23 cellular contexts compared by ENCODE assay signal in genomic region chr3:150391200-150391599, GRCh38. TPM values are rescaled to one million over a fixed set of nuclear protein-coding genes. Genes with fewer than 3 reads are reported as not detected.
A peak's percentile ranks its signal among the peaks of the same experiment; 100 is the strongest.
DNase-seq lines count a peak whose midpoint lies in the region; FAIRE-seq and TF ChIP-seq lines count a peak whose summit lies in the region.
"Had no signal": no experiment of that assay in that cellular context is flagged by ENCODE, and none has a peak within 500 bp of the region (broad histone marks: within the 10 kb centered on the region; RNA-seq: fewer than 3 reads in every experiment).

No MANE protein-coding gene starts in this region.

- H3K9ac ChIP-seq in trophoblast cell (ENCODE audit: low read length) = no peak overlapping the region
- no peak overlapping the region for H3K9ac ChIP-seq in neural progenitor cell

- H2AFZ ChIP-seq in trophoblast cell (ENCODE audit: insufficient read depth, low read length, poor library complexity) = no peak overlapping the region
- H2AFZ ChIP-seq in neural progenitor cell (replicated peaks) = no peak overlapping the region

- H3K4me1 ChIP-seq in trophoblast cell (ENCODE audit: control insufficient read depth in 1 of 2, insufficient read depth in 2 of 2, low read length in 2 of 2) (peaks cover 2 to 6% of the 10 kb centered on the region in 2 experiments), neural progenitor cell (no peaks in the 10 kb centered on the region)
- H3K4me1 ChIP-seq: Peyer's patch, tibial artery had no signal

- no peak overlapping the region for H2BK5ac ChIP-seq in trophoblast cell (ENCODE audit: low read depth, low read length, poor library complexity)

- H4K12ac ChIP-seq in trophoblast cell (ENCODE audit: low read depth, low read length) = no peak overlapping the region

- no peaks in the 10 kb centered on the region for H3F3A ChIP-seq in neural progenitor cell (ENCODE audit: low read depth)

- H3K18ac ChIP-seq in trophoblast cell (ENCODE audit: low read length) = no peak overlapping the region

- no peaks in the 10 kb centered on the region for H3K36me3 Mint-ChIP-seq in neural progenitor cell
- H3K36me3 Mint-ChIP-seq: activated naive CD4-positive, alpha-beta T cell treated with anti-CD3 and anti-CD28 coated beads, Interleukin-2, amount 10 ng/mL, durations not matched to agents 7 days and 5 days; brain; IgD-negative memory B cell had no signal

- no peaks in the 10 kb centered on the region for H4K20me1 ChIP-seq in neural progenitor cell (ENCODE audit: low read depth)

- H3K23ac ChIP-seq in trophoblast cell (ENCODE audit: low read length) = no peak overlapping the region

- no peaks in the 10 kb centered on the region for H3K79me1 ChIP-seq in trophoblast cell (ENCODE audit: low read length)

- no peak overlapping the region for H2BK12ac ChIP-seq in trophoblast cell (ENCODE audit: low read length)

- H3K9me3 Mint-ChIP-seq in neural progenitor cell = no peaks in the 10 kb centered on the region
- H3K9me3 Mint-ChIP-seq: activated naive CD4-positive, alpha-beta T cell treated with anti-CD3 and anti-CD28 coated beads, Interleukin-2, amount 10 ng/mL, durations not matched to agents 7 days and 5 days; stimulated activated naive B cell treated with anti-CD40 and anti-IgM and Interleukin-4, amounts not matched to agents 10 μg/mL and 1 μg/mL and 100 μg/mL, for 72 hours had no signal

- DNase-seq in GM12891 (ENCODE audit: insufficient read length, low spot score) (no peak), M059J (ENCODE audit: low read depth) (peak; percentile 84), dermis blood vessel endothelial cell (peak; percentile 64), trophoblast cell (no peak), NCI-H2029 treated with DMSO at 0.1 percent for 48 hours (lab: John Stamatoyannopoulos, UW) (no peak), neural progenitor cell (ENCODE audit: low spot score) (no peak), NCI-H146 treated with DMSO at 0.1 percent for 48 hours (lab: John Stamatoyannopoulos, UW; ENCODE audit: unreplicated experiment) (no peak)
- DNase-seq: activated CD4-positive, alpha-beta T cell treated with anti-CD3 and anti-CD28 coated beads, Interleukin-2, amount 50 U/mL, for 48 hours; activated naive CD4-positive, alpha-beta T cell treated with anti-CD3 and anti-CD28 coated beads, Interleukin-2, amount 10 ng/mL, durations not matched to agents 7 days and 5 days; C1 segment of cervical spinal cord; DMS53; esophagus squamous epithelium; NCI-H1105 treated with DMSO at 0.1 percent for 48 hours; nephron progenitor cell; Peyer's patch; spleen; stimulated activated naive B cell treated with anti-CD40 and anti-IgM and Interleukin-4, amounts not matched to agents 10 μg/mL and 1 μg/mL and 100 μg/mL, for 72 hours; tibial artery had no signal

- TF ChIP-seq CTCF in neural progenitor cell (IDR thresholded peaks at IDR 0.05) = no peak

- H4K91ac ChIP-seq in trophoblast cell (ENCODE audit: low read depth, low read length) = no peak overlapping the region

- H3K27me3 ChIP-seq in trophoblast cell (ENCODE audit: insufficient read depth, low read length) = no peaks in the 10 kb centered on the region
- H3K27me3 ChIP-seq in neural progenitor cell = no peaks in the 10 kb centered on the region
- H3K27me3 ChIP-seq: esophagus squamous epithelium, Peyer's patch, spleen, tibial artery had no signal

- H3K14ac ChIP-seq in trophoblast cell (ENCODE audit: low read length) = no peak overlapping the region

- no peaks in the 10 kb centered on the region for H3K36me3 ChIP-seq in trophoblast cell (ENCODE audit: control insufficient read depth in 1 of 2, insufficient read depth in 2 of 2, low read length in 2 of 2)
- H3K36me3 ChIP-seq in neural progenitor cell = no peaks in the 10 kb centered on the region
- H3K36me3 ChIP-seq: esophagus squamous epithelium, Peyer's patch, spleen, tibial artery had no signal

- H3K4ac ChIP-seq in trophoblast cell (ENCODE audit: low read depth, low read length) = no peak overlapping the region

- no peak overlapping the region for H3K4me3 Mint-ChIP-seq in neural progenitor cell
- H3K4me3 Mint-ChIP-seq: activated naive CD4-positive, alpha-beta T cell treated with anti-CD3 and anti-CD28 coated beads, Interleukin-2, amount 10 ng/mL, durations not matched to agents 7 days and 5 days; brain; IgD-negative memory B cell; nephron progenitor cell; stimulated activated naive B cell treated with anti-CD40 and anti-IgM and Interleukin-4, amounts not matched to agents 10 μg/mL and 1 μg/mL and 100 μg/mL, for 72 hours had no signal

- H3K79me2 ChIP-seq in trophoblast cell (ENCODE audit: control insufficient read depth, insufficient read depth, low read length, poor library complexity) (no peaks in the 10 kb centered on the region), neural progenitor cell (ENCODE audit: low read depth) (no peaks in the 10 kb centered on the region)

- H3K27ac ChIP-seq in trophoblast cell (ENCODE audit: low read depth, low read length) = no peak overlapping the region
- no peak overlapping the region for H3K27ac ChIP-seq in neural progenitor cell
- H3K27ac ChIP-seq: esophagus squamous epithelium, Peyer's patch, spleen, tibial artery had no signal

- H3K27ac Mint-ChIP-seq in neural progenitor cell = no peak overlapping the region
- H3K27ac Mint-ChIP-seq: activated naive CD4-positive, alpha-beta T cell treated with anti-CD3 and anti-CD28 coated beads, Interleukin-2, amount 10 ng/mL, durations not matched to agents 7 days and 5 days; brain; nephron progenitor cell; progenitor cell of endocrine pancreas; stimulated activated naive B cell treated with anti-CD40 and anti-IgM and Interleukin-4, amounts not matched to agents 10 μg/mL and 1 μg/mL and 100 μg/mL, for 72 hours had no signal

- H3K4me1 Mint-ChIP-seq in neural progenitor cell = no peaks in the 10 kb centered on the region
- H3K4me1 Mint-ChIP-seq: activated naive CD4-positive, alpha-beta T cell treated with anti-CD3 and anti-CD28 coated beads, Interleukin-2, amount 10 ng/mL, durations not matched to agents 7 days and 5 days; brain had no signal

- peaks cover 2% of the 10 kb centered on the region for H3K27me3 Mint-ChIP-seq in neural progenitor cell (ENCODE audit: insufficient read depth, low read depth)
- H3K27me3 Mint-ChIP-seq: brain; IgD-negative memory B cell; progenitor cell of endocrine pancreas; stimulated activated naive B cell treated with anti-CD40 and anti-IgM and Interleukin-4, amounts not matched to agents 10 μg/mL and 1 μg/mL and 100 μg/mL, for 72 hours had no signal

- H3K4me3 ChIP-seq in trophoblast cell (ENCODE audit: low read depth, low read length) = no peak overlapping the region
- H3K4me3 ChIP-seq in neural progenitor cell = no peak overlapping the region
- H3K4me3 ChIP-seq: esophagus squamous epithelium, Peyer's patch, spleen, tibial artery had no signal

- H3K9me3 ChIP-seq in trophoblast cell (ENCODE audit: insufficient read depth, low read depth, low read length) (no peaks in the 10 kb centered on the region), neural progenitor cell (ENCODE audit: low read depth) (no peaks in the 10 kb centered on the region)
- H3K9me3 ChIP-seq: esophagus squamous epithelium, Peyer's patch, spleen, tibial artery had no signal

- FAIRE-seq in GM12891 (lab: Jason Lieb, UNC) = peak; percentile 71
- FAIRE-seq: GM19239, keratinocyte had no signal

- H3K4me2 ChIP-seq in trophoblast cell (ENCODE audit: low read length) = no peak overlapping the region
- H3K4me2 ChIP-seq in neural progenitor cell = no peak overlapping the region

- H4K8ac ChIP-seq in trophoblast cell (ENCODE audit: low read depth, low read length) = no peak overlapping the region

- H2AK5ac ChIP-seq in trophoblast cell (ENCODE audit: low read length) = peak overlapping the region; percentile 14

- no peak for TF ChIP-seq POLR2A in GM12891 (IDR thresholded peaks at IDR 0.05; ENCODE audit: low read depth, low read length)

- no peak overlapping the region for H2BK120ac ChIP-seq in trophoblast cell (ENCODE audit: insufficient read depth, low read length, poor library complexity)

TF ChIP-seq in GM12891, 5 proteins besides CTCF, POLR2A, EP300 and RAD21:
- TF ChIP-seq POU2F2 (IDR thresholded peaks at IDR 0.05; ENCODE audit: low read depth, low read length) (no peak), TAF1 (IDR thresholded peaks at IDR 0.05; ENCODE audit: low read depth, low read length) (no peak), POLR2AphosphoS5 (IDR thresholded peaks at IDR 0.05; ENCODE audit: low read depth, low read length) (no peak), PAX5 (IDR thresholded peaks at IDR 0.05; ENCODE audit: insufficient read depth, low read length, severe bottlenecking) (no peak), SPI1 (IDR thresholded peaks at IDR 0.05; ENCODE audit: low read depth, low read length) (no peak)

RNA-seq across cellular contexts. Expression of gene TSC22D2, which starts 16.9 kb away (rescaled TPM):
- polyA plus RNA-seq in GM12891 (2012; ENCODE audit: low read depth, missing spikeins) = 5.0 TPM
- total RNA-seq in M059J (2014; rRNA removed; shearing (Covaris generic)) = 5.8 and 17.6 TPM in 2 replicates
- total RNA-seq in dermis blood vessel endothelial cell (7.0 and 7.4 TPM in 2 replicates), neural progenitor cell (ENCODE audit: low replicate concordance) (15.4 and 18.7 TPM in 2 replicates)
- 64.7 and 65.3 TPM in 2 replicates for polyA plus RNA-seq in trophoblast cell (2013)

Comparison
In these comparisons a context has a peak if more than half of its experiments do, and no peak if none do; other contexts are left out.
1. DNase-seq: peak in M059J (single experiment) and dermis blood vessel endothelial cell (single experiment); none in GM12891 (single experiment), trophoblast cell (0 of 2), NCI-H2029 treated with DMSO at 0.1 percent for 48 hours (single experiment), neural progenitor cell (single experiment) and NCI-H146 treated with DMSO at 0.1 percent for 48 hours (single experiment).